ENCODE assay signal across 14 cellular contexts in genomic region chr12:44184499-44185206, GRCh38.
A peak's percentile ranks its signal among the peaks of the same experiment; 100 is the strongest.
DNase-seq lines count a peak whose midpoint lies in the region; ATAC-seq and TF ChIP-seq lines count a peak whose summit lies in the region.
"Had no signal": no experiment of that assay in that cellular context is flagged by ENCODE, and none has a peak within 500 bp of the region (broad histone marks: within the 10 kb centered on the region; RNA-seq: fewer than 3 reads in every experiment).

No MANE protein-coding gene starts in this region.

- ATAC-seq in GM18505 (IDR thresholded peaks at IDR 0.05; ENCODE audit: unreplicated experiment), result peak; percentile 90
- ATAC-seq in GM19463 (IDR thresholded peaks at IDR 0.05; ENCODE audit: unreplicated experiment), result peak; percentile 82
- peak; percentile 84 for ATAC-seq in HG02798 (IDR thresholded peaks at IDR 0.05; ENCODE audit: poor library complexity, unreplicated experiment)
- peak; percentile 77 for ATAC-seq in HG03469 (IDR thresholded peaks at IDR 0.05; ENCODE audit: unreplicated experiment)
- no peak for ATAC-seq in HG03175 (IDR thresholded peaks at IDR 0.05; ENCODE audit: unreplicated experiment)
- ATAC-seq in GM19452 (IDR thresholded peaks at IDR 0.05; ENCODE audit: unreplicated experiment), result no peak
- ATAC-seq: activated T-helper 17 cell treated with anti-CD3 and anti-CD28 coated beads, Interleukin-2, amount 50 U/mL, for 72 hours had no signal

- TF ChIP-seq POLR2A in GM18505 (IDR thresholded peaks at IDR 0.05; ENCODE audit: borderline replicate concordance, extremely low read depth, insufficient read depth, insufficient read length), result no peak

- DNase-seq in middle frontal gyrus (ENCODE audit: extremely low spot score, low spot score), result no peak
- no peak for DNase-seq in HPDE6-E6E7 (ENCODE audit: extremely low spot score)
- DNase-seq: activated CD4-positive, alpha-beta T cell treated with anti-CD3 and anti-CD28 coated beads for 4 hours; AML-193; DND-41; NCI-H1694 treated with DMSO at 0.1 percent for 48 hours; nephron progenitor cell had no signal

Comparison
In these comparisons a context has a peak if more than half of its experiments do, and no peak if none do; other contexts are left out.
1. ATAC-seq: peak in GM18505 (single experiment), GM19463 (single experiment), HG02798 (single experiment) and HG03469 (single experiment); none in HG03175 (single experiment) and GM19452 (single experiment).